In genomic region chr12:71876400-71876799, GRCh38 we compare ENCODE assay signal across 16 cellular contexts.
"Had no signal": no experiment of that assay in that cellular context is flagged by ENCODE, and none has a peak within 500 bp of the region (broad histone marks: within the 10 kb centered on the region; RNA-seq: fewer than 3 reads in every experiment).

No MANE protein-coding gene starts in this region.

- H3K27me3 Mint-ChIP-seq: activated B cell treated with CpG ODN at 0.5 μM for 24 hours; activated CD4-positive, alpha-beta T cell treated with anti-CD3 and anti-CD28 coated beads, Interleukin-2, amount 10 ng/mL, durations not matched to agents 24 days and 14 days; activated naive CD8-positive, alpha-beta T cell had no signal

- ATAC-seq: gastroesophageal sphincter, left ventricle myocardium superior had no signal

- DNase-seq: activated B cell treated with CpG ODN at 0.5 μM for 24 hours; activated CD4-positive, alpha-beta T cell treated with anti-CD3 and anti-CD28 coated beads, Interleukin-2, amount 10 ng/mL, durations not matched to agents 24 days and 14 days; activated T-cell treated with anti-CD3 and anti-CD28 coated beads for 4 hours; amygdala; effector CD4-positive, alpha-beta T cell; left ventricle myocardium superior; retina; stimulated activated CD4-positive, alpha-beta T cell treated with anti-CD3 and anti-CD28 coated beads, Interleukin-4, amount 100 ng/mL, for 1 hour; stimulated activated CD8-positive, alpha-beta memory T cell treated with anti-CD3 and anti-CD28 coated beads, Interleukin-4, amount 100 ng/mL, for 48 hours; stomach; thyroid gland had no signal

- H3K9me3 ChIP-seq: gastroesophageal sphincter, stomach, thyroid gland had no signal

- H3K9me3 Mint-ChIP-seq: activated B cell treated with CpG ODN at 0.5 μM for 24 hours; activated CD4-positive, alpha-beta T cell treated with anti-CD3 and anti-CD28 coated beads, Interleukin-2, amount 10 ng/mL, durations not matched to agents 24 days and 14 days; neural progenitor cell; T-helper 1 cell treated with Interleukin-12 subunit alpha and Interleukin-12 subunit beta and Interleukin-4 antibody, amounts not matched to agents 30 μg/mL and 1 μg/mL, for 36 hours had no signal

- H3K4me3 ChIP-seq: gastroesophageal sphincter, neural progenitor cell, stomach, thyroid gland had no signal

- H3K27ac ChIP-seq: gastroesophageal sphincter, neural progenitor cell, parathyroid adenoma, stomach had no signal

- H3K4me1 ChIP-seq: neural progenitor cell had no signal

- H3K27ac Mint-ChIP-seq: activated B cell treated with CpG ODN at 0.5 μM for 24 hours; activated CD4-positive, alpha-beta T cell treated with anti-CD3 and anti-CD28 coated beads, Interleukin-2, amount 10 ng/mL, durations not matched to agents 24 days and 14 days; activated naive CD8-positive, alpha-beta T cell; T-helper 1 cell treated with Interleukin-12 subunit alpha and Interleukin-12 subunit beta and Interleukin-4 antibody, amounts not matched to agents 30 μg/mL and 1 μg/mL, for 36 hours had no signal

- H3K27me3 ChIP-seq: gastroesophageal sphincter, neural progenitor cell, stomach, thyroid gland had no signal

- H3K4me3 Mint-ChIP-seq: activated B cell treated with CpG ODN at 0.5 μM for 24 hours; activated CD4-positive, alpha-beta T cell treated with anti-CD3 and anti-CD28 coated beads, Interleukin-2, amount 10 ng/mL, durations not matched to agents 24 days and 14 days; activated naive CD8-positive, alpha-beta T cell; neural progenitor cell; T-helper 1 cell treated with Interleukin-12 subunit alpha and Interleukin-12 subunit beta and Interleukin-4 antibody, amounts not matched to agents 30 μg/mL and 1 μg/mL, for 36 hours had no signal
